13 cellular contexts compared by ENCODE assay signal in the genomic region with DNA sequence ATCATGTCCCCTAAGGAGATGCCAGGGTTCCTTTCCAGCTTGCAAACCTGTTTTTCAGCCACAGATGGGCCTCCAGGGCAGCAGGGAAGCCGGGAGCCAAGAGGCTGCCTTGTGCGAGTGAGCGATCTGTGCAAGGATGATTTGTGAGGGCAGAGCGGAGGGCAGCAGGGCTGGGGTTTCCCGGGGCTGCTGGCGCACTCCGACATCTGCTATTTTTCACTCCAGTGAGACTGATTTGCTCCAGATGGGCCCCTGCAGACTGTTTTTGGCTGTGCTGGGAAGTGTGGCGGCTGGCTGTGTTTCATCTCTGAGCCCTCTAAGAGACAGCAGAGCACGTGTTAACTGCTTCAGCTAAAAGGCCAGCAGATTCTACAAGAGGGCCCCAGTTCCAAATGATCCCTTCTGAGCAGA.
DNase-seq lines count a peak whose midpoint lies in the region; TF ChIP-seq lines count a peak whose summit lies in the region.
"Had no signal": no experiment of that assay in that cellular context is flagged by ENCODE, and none has a peak within 500 bp of the region (broad histone marks: within the 10 kb centered on the region; RNA-seq: fewer than 3 reads in every experiment).

No MANE protein-coding gene starts in this region.

- TF ChIP-seq POLR2A in adrenal gland (IDR thresholded peaks at IDR 0.05): no peak

- no peak overlapping the region for H3K4me3 ChIP-seq in adrenal gland
- no peak overlapping the region for H3K4me3 ChIP-seq in smooth muscle cell
- H3K4me3 ChIP-seq in coronary artery: no peak overlapping the region

- no peaks in the 10 kb centered on the region for H3K79me2 ChIP-seq in smooth muscle cell (ENCODE audit: low read depth)

- peaks cover 5% of the 10 kb centered on the region for H3F3A ChIP-seq in smooth muscle cell (ENCODE audit: low read depth)

- WGBS in adrenal gland, 4 donors: 21 to 59% (median 39%) methylated on average over 2 to 9 of the region's 9 CpGs
- WGBS in smooth muscle cell (ENCODE audit: low lambda C conversion rate): 2% methylated on average over 9 of the region's 9 CpGs

- H3K36me3 ChIP-seq in adrenal gland (replicated peaks in 1 of 2): no peaks in the 10 kb centered on the region
- no peaks in the 10 kb centered on the region for H3K36me3 ChIP-seq in smooth muscle cell (ENCODE audit: low read depth)

- CTCF ChIA-PET in HEK293T (lab: Yijun Ruan, JAX): no interaction called here

- H3K9me3 ChIP-seq in adrenal gland (replicated peaks in 1 of 3) (no peaks in the 10 kb centered on the region), smooth muscle cell (replicated peaks; ENCODE audit: low read depth) (no peaks in the 10 kb centered on the region)

- H3K4me2 ChIP-seq in smooth muscle cell: peak overlapping the region; percentile 53

- H3K4me1 ChIP-seq in adrenal gland (replicated peaks in 1 of 2): no peaks in the 10 kb centered on the region
- H3K4me1 ChIP-seq in smooth muscle cell (ENCODE audit: low read depth): no peaks in the 10 kb centered on the region

- TF ChIP-seq CTCF in adrenal gland (IDR thresholded peaks at IDR 0.05): no peak
- TF ChIP-seq CTCF in smooth muscle cell (IDR thresholded peaks at IDR 0.05; ENCODE audit: borderline replicate concordance, insufficient read depth, poor library complexity, severe bottlenecking): no peak
- TF ChIP-seq CTCF in coronary artery (IDR thresholded peaks at IDR 0.05): no peak

- no peak overlapping the region for H3K9ac ChIP-seq in smooth muscle cell (ENCODE audit: low read depth)

- H4K20me1 ChIP-seq in smooth muscle cell (ENCODE audit: low read depth): no peaks in the 10 kb centered on the region

- POLR2A ChIA-PET in HEK293T (lab: Yijun Ruan, JAX): no interaction called here

- no peak overlapping the region for H3K27ac ChIP-seq in adrenal gland
- H3K27ac ChIP-seq in smooth muscle cell (ENCODE audit: low read depth): no peak overlapping the region
- H3K27ac ChIP-seq in coronary artery: no peak overlapping the region

- H2AFZ ChIP-seq in smooth muscle cell (ENCODE audit: low read depth): no peak overlapping the region

- intact Hi-C loops in adrenal gland (cut with DNase I): no loop called here

- H3K27me3 ChIP-seq in adrenal gland (no peaks in the 10 kb centered on the region), smooth muscle cell (ENCODE audit: low read depth) (peaks cover 9% of the 10 kb centered on the region)

- peak; percentile 99 for DNase-seq in NCI-H1694 treated with DMSO at 0.1 percent for 48 hours (lab: John Stamatoyannopoulos, UW)
- peak in 6 of 7 donors; percentile 10 to 76 (median 22) for DNase-seq in adrenal gland
- DNase-seq in left kidney (ENCODE audit: low read depth, low spot score): peak; percentile 95
- DNase-seq in smooth muscle cell (lab: John Stamatoyannopoulos, UW; ENCODE audit: unreplicated experiment): peak; percentile 29
- DNase-seq in HEK293T (ENCODE audit: extremely low spot score): no peak
- no peak for DNase-seq in activated CD8-positive, alpha-beta memory T cell treated with anti-CD3 and anti-CD28 coated beads, Interleukin-2, amount 50 U/mL, for 48 hours
- no peak for DNase-seq in hepatic stellate cell (ENCODE audit: low spot score)
- DNase-seq in coronary artery (ENCODE audit: low spot score): no peak
- DNase-seq: activated CD8-positive, alpha-beta memory T cell treated with anti-CD3 and anti-CD28 coated beads, Interleukin-2, amount 50 U/mL, for 4 hours; CD8-positive, alpha-beta memory T cell; effector CD4-positive, alpha-beta T cell; NCI-H345; SHP77 had no signal

TF ChIP-seq in HEK293T, 16 proteins besides CTCF, POLR2A, EP300 and RAD21:
- TF ChIP-seq ZNF384 (IDR thresholded peaks at IDR 0.05): no peak
- no peak for TF ChIP-seq ELF4 (IDR thresholded peaks at IDR 0.05)
- TF ChIP-seq, protein P1, sequence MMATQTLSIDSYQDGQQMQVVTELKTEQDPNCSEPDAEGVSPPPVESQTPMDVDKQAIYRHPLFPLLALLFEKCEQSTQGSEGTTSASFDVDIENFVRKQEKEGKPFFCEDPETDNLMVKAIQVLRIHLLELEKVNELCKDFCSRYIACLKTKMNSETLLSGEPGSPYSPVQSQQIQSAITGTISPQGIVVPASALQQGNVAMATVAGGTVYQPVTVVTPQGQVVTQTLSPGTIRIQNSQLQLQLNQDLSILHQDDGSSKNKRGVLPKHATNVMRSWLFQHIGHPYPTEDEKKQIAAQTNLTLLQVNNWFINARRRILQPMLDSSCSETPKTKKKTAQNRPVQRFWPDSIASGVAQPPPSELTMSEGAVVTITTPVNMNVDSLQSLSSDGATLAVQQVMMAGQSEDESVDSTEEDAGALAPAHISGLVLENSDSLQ (IDR thresholded peaks at IDR 0.05): no peak
- no peak for TF ChIP-seq FOXM1 (IDR thresholded peaks at IDR 0.05; ENCODE audit: borderline replicate concordance)
- TF ChIP-seq CTBP1 (IDR thresholded peaks at IDR 0.05; ENCODE audit: borderline replicate concordance): no peak
- TF ChIP-seq ARNT (IDR thresholded peaks at IDR 0.05): no peak

Comparison
In these comparisons a context has a peak if more than half of its experiments do, and no peak if none do; other contexts are left out.
1. DNase-seq: peak in NCI-H1694 treated with DMSO at 0.1 percent for 48 hours (single experiment), adrenal gland (6 of 7), left kidney (single experiment) and smooth muscle cell (single experiment); none in HEK293T (single experiment), activated CD8-positive, alpha-beta memory T cell treated with anti-CD3 and anti-CD28 coated beads, Interleukin-2, amount 50 U/mL, for 48 hours (single experiment), hepatic stellate cell (single experiment) and coronary artery (single experiment).